ENCODE assay signal across 9 cellular contexts in genomic region chr9:33619666-33620404, GRCh38.
DNase-seq lines count a peak whose midpoint lies in the region; ATAC-seq and TF ChIP-seq lines count a peak whose summit lies in the region.
"Had no signal": no experiment of that assay in that cellular context is flagged by ENCODE, and none has a peak within 500 bp of the region (broad histone marks: within the 10 kb centered on the region; RNA-seq: fewer than 3 reads in every experiment).

No MANE protein-coding gene starts in this region.

- no peak for TF ChIP-seq CTCF in BJ (IDR thresholded peaks at IDR 0.05; ENCODE audit: insufficient read depth, low read depth, low read length)
- no peak for TF ChIP-seq CTCF in HFFc6 (IDR thresholded peaks at IDR 0.05)
- TF ChIP-seq CTCF in foreskin fibroblast (IDR thresholded peaks at IDR 0.05; ENCODE audit: low read depth, low read length): no peak

- H3K9me3 Mint-ChIP-seq in HFFc6: no peaks in the 10 kb centered on the region
- no peaks in the 10 kb centered on the region for H3K9me3 Mint-ChIP-seq in stimulated activated naive B cell treated with anti-CD40 and anti-IgM and Interleukin-4, amounts not matched to agents 10 μg/mL and 1 μg/mL and 100 μg/mL, for 72 hours

- H3K4me3 Mint-ChIP-seq in HFFc6: peak overlapping the region; percentile 33
- no peak overlapping the region for H3K4me3 Mint-ChIP-seq in stimulated activated naive B cell treated with anti-CD40 and anti-IgM and Interleukin-4, amounts not matched to agents 10 μg/mL and 1 μg/mL and 100 μg/mL, for 72 hours

- no peaks in the 10 kb centered on the region; the same call in none of the 2 replicates for H3K27me3 Mint-ChIP-seq in HFFc6 (ENCODE audit: insufficient read depth)
- peaks cover 29 to 54% of the 10 kb centered on the region in 2 donors for H3K27me3 Mint-ChIP-seq in stimulated activated naive B cell treated with anti-CD40 and anti-IgM and Interleukin-4, amounts not matched to agents 10 μg/mL and 1 μg/mL and 100 μg/mL, for 72 hours

- peak; percentile 18 for DNase-seq in BJ (ENCODE audit: low read depth)
- peak; percentile 89 for DNase-seq in HFFc6
- DNase-seq in SK-N-DZ (ENCODE audit: low spot score): peak; percentile 48
- DNase-seq in foreskin fibroblast: peak; percentile 73 to 85
- no peak for DNase-seq in stimulated activated naive B cell treated with anti-CD40 and anti-IgM and Interleukin-4, amounts not matched to agents 10 μg/mL and 1 μg/mL and 100 μg/mL, for 72 hours
- DNase-seq: ovary had no signal

- CTCF ChIA-PET in BJ (lab: Yijun Ruan, JAX): interaction anchor here (1.8 to 11.4 kb wide), 2 partner anchors 16 to 102 kb away, joined by 5 to 276 read pairs; no protein-coding TSS in a partner anchor

- no peaks in the 10 kb centered on the region for H3K36me3 Mint-ChIP-seq in HFFc6 (ENCODE audit: low read depth)
- no peaks in the 10 kb centered on the region for H3K36me3 Mint-ChIP-seq in stimulated activated naive B cell treated with anti-CD40 and anti-IgM and Interleukin-4, amounts not matched to agents 10 μg/mL and 1 μg/mL and 100 μg/mL, for 72 hours

- peaks cover 3% of the 10 kb centered on the region; the same call in 1 of the 2 replicates for H3K27me3 ChIP-seq in BJ (ENCODE audit: control insufficient read depth, insufficient read depth, low read length)
- H3K27me3 ChIP-seq: ovary had no signal

- no peaks in the 10 kb centered on the region for H3K36me3 ChIP-seq in BJ (ENCODE audit: control insufficient read depth, insufficient read depth, low read length)
- H3K36me3 ChIP-seq: ovary had no signal

- ATAC-seq in HG02571 (IDR thresholded peaks at IDR 0.05; ENCODE audit: unreplicated experiment) (no peak), GM19324 (IDR thresholded peaks at IDR 0.05; ENCODE audit: low FRiP score, unreplicated experiment) (no peak), HG02973 (IDR thresholded peaks at IDR 0.05; ENCODE audit: unreplicated experiment) (no peak)
- no peak for ATAC-seq in stimulated activated naive B cell treated with anti-CD40 and anti-IgM and Interleukin-4, amounts not matched to agents 10 μg/mL and 1 μg/mL and 100 μg/mL, for 72 hours (replicated peaks)

- peaks cover 63% of the 10 kb centered on the region for H3K4me1 Mint-ChIP-seq in HFFc6 (ENCODE audit: low read depth)
- peaks cover 4 to 5% of the 10 kb centered on the region in 2 donors for H3K4me1 Mint-ChIP-seq in stimulated activated naive B cell treated with anti-CD40 and anti-IgM and Interleukin-4, amounts not matched to agents 10 μg/mL and 1 μg/mL and 100 μg/mL, for 72 hours

- H3K27ac Mint-ChIP-seq in HFFc6: peak overlapping the region; percentile 85
- H3K27ac Mint-ChIP-seq in stimulated activated naive B cell treated with anti-CD40 and anti-IgM and Interleukin-4, amounts not matched to agents 10 μg/mL and 1 μg/mL and 100 μg/mL, for 72 hours: no peak overlapping the region

- H3K4me3 ChIP-seq in BJ (ENCODE audit: low read depth, low read length) (no peak overlapping the region), foreskin fibroblast (ENCODE audit: low read depth in 1 of 2, low read length in 2 of 2) (no peak overlapping the region)
- H3K4me3 ChIP-seq: ovary had no signal

- POLR2A ChIA-PET in BJ (lab: Charles Lee): no interaction called here
